Comparison of ENCODE assay signal across 21 cellular contexts in the genomic region with DNA sequence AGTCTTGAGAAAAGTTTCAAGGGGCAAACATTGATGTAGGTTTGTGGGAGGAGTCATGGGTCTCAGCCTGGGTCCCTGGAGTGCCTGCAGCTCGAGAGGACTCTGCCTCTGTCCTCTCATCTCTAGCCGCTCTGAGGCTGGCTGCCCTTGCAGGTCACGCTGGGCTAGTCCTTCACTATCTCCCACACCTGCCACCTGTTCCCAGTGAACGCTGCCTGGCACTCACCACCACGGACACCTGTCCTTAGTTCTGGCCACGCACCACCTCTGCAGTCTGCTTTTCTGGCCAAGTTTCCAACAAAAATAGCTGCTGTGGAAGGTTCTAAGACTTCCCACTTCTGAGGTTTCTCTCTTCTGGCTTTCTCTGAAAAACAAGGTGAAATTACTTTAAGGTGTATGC. TPM values are rescaled to one million over a fixed set of nuclear protein-coding genes. Genes with fewer than 3 reads are reported as not detected.
A peak's percentile ranks its signal among the peaks of the same experiment; 100 is the strongest.
DNase-seq lines count a peak whose midpoint lies in the region; ATAC-seq, FAIRE-seq and TF ChIP-seq lines count a peak whose summit lies in the region.
"Had no signal": no experiment of that assay in that cellular context is flagged by ENCODE, and none has a peak within 500 bp of the region (broad histone marks: within the 10 kb centered on the region; RNA-seq: fewer than 3 reads in every experiment).

No MANE protein-coding gene starts in this region.

- no peak for FAIRE-seq in pancreas (lab: Jason Lieb, UNC)
- FAIRE-seq: G401.6, GM18507 had no signal

- H3K27me3 ChIP-seq in pancreas, result no peaks in the 10 kb centered on the region
- H3K27me3 ChIP-seq: BLaER1 had no signal

- 37 to 41% methylated on average over 6 of the region's 6 CpGs for WGBS in pancreas, 2 donors

- H3K9me3 ChIP-seq in pancreas, result no peaks in the 10 kb centered on the region
- H3K9me3 ChIP-seq: BLaER1, Caco-2 had no signal

- ATAC-seq in pancreas (peak; percentile 86 to 95 (median 92)), GM18520 (IDR thresholded peaks at IDR 0.05; ENCODE audit: unreplicated experiment) (no peak)
- ATAC-seq: SK-N-SH treated with all-trans-retinoic acid at 6 μM for 48 hours, T-cell had no signal

- no peaks in the 10 kb centered on the region for H3K36me3 ChIP-seq in pancreas
- H3K36me3 ChIP-seq: BLaER1 had no signal

- H3K4me1 ChIP-seq in pancreas, result peaks cover 0 to 19% (median 15%) of the 10 kb centered on the region in 3 donors
- H3K4me1 ChIP-seq: Caco-2 had no signal

- intact Hi-C loops in pancreas (cut with DNase I), result no loop called here

- H3K4me3 ChIP-seq in pancreas, result no peak overlapping the region
- H3K4me3 ChIP-seq: BLaER1 had no signal

- no peak for TF ChIP-seq CTCF in pancreas (IDR thresholded peaks at IDR 0.05)

- DNase-seq in DMS53 treated with DMSO at 0.1 percent for 48 hours (lab: John Stamatoyannopoulos, UW; ENCODE audit: unreplicated experiment), result peak; percentile 28
- peak; percentile 4 for DNase-seq in NCI-H146 treated with DMSO at 0.1 percent for 48 hours (lab: John Stamatoyannopoulos, UW; ENCODE audit: unreplicated experiment)
- DNase-seq in RPMI8226, result peak; percentile 35
- DNase-seq in pancreas, result peak; percentile 44 to 83 (median 72)
- no peak for DNase-seq in EL
- DNase-seq in HK-2 (ENCODE audit: unreplicated experiment), result no peak
- no peak for DNase-seq in stimulated activated CD4-positive, alpha-beta T cell treated with anti-CD3 and anti-CD28 coated beads, Interleukin-4, amount 100 ng/mL, for 1 hour
- DNase-seq: Caco-2; CD4-positive, alpha-beta T cell; DMS 273 treated with DMSO at 0.1 percent for 48 hours; Kasumi-1; NCI-H187 treated with DMSO at 0.1 percent for 48 hours; NCI-H446; NCI-H69; NK-92 treated with Interleukin-12 subunit alpha and Interleukin-12 subunit beta, amount 100 ng/mL, for 24 hours; T-cell had no signal

- peak overlapping the region in 3 of 4 donors; percentile 2 to 38 (median 8) for H3K27ac ChIP-seq in pancreas
- H3K27ac ChIP-seq: BLaER1 had no signal

RNA-seq across cellular contexts. Expression of gene SH3BGR, which starts 52.5 kb away (rescaled TPM):
- total RNA-seq in pancreas, result 1 to 10 TPM; 1.4 to 4.5 (median 3.5) TPM
- 1 to 10 TPM; 6.8 to 7.3 TPM for polyA plus RNA-seq in pancreas

RNA-seq across cellular contexts. Expression of gene LCA5L, which starts 58.7 kb away (rescaled TPM):
- total RNA-seq in pancreas, result 1 to 10 TPM; 1.1 to 1.8 (median 1.3) TPM
- polyA plus RNA-seq in pancreas, result 1 to 10 TPM in 1 of 2 donors, under 1 TPM in 1; 0.72 to 1.7 TPM

Comparison
In these comparisons a context has a peak if more than half of its experiments do, and no peak if none do; other contexts are left out.
1. DNase-seq: peak in DMS53 treated with DMSO at 0.1 percent for 48 hours (single experiment), NCI-H146 treated with DMSO at 0.1 percent for 48 hours (single experiment), RPMI8226 (single experiment) and pancreas (6 of 6); none in EL (single experiment), HK-2 (single experiment) and stimulated activated CD4-positive, alpha-beta T cell treated with anti-CD3 and anti-CD28 coated beads, Interleukin-4, amount 100 ng/mL, for 1 hour (single experiment).